11 cellular contexts compared by ENCODE assay signal in the genomic region with DNA sequence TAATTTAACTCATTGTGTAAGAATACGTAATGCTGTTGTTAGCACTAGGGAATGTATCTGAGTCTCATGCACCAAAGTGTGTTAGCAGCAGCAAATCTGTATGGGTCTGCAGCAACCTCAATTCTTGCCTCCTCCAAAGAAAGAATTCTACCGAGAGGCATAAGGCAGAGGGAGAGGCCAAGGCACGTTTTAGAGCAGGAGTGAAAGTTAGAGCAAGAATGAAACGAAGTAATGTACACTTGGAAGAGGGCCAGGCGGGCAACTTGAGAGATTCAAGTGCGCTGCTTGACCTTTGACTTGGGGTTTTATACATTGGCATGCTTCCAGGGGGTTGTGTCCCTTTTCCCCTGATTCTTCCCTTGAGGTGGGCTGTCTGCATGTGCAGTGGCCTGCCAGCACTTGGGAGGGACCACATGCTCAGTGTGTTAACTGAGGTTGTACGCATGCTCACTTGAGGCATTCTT. TPM values are rescaled to one million over a fixed set of nuclear protein-coding genes. Genes with fewer than 3 reads are reported as not detected.
DNase-seq lines count a peak whose midpoint lies in the region; ATAC-seq and TF ChIP-seq lines count a peak whose summit lies in the region.
"Had no signal": no experiment of that assay in that cellular context is flagged by ENCODE, and none has a peak within 500 bp of the region (broad histone marks: within the 10 kb centered on the region; RNA-seq: fewer than 3 reads in every experiment).

No MANE protein-coding gene starts in this region.

- H3K27me3 Mint-ChIP-seq in activated T-cell treated with anti-CD3 and anti-CD28 coated beads, Interleukin-2, amount 50 U/mL, for 4 hours (ENCODE audit: low read depth), result peaks cover 27% of the 10 kb centered on the region

- peak overlapping the region; percentile 72 for H3K27ac ChIP-seq in 22Rv1
- H3K27ac ChIP-seq in PC-9, result no peak overlapping the region
- H3K27ac ChIP-seq in ovary, result peak overlapping the region in 1 of 2 donors; percentile 99
- H3K27ac ChIP-seq: epithelial cell of prostate had no signal

- H3K27me3 ChIP-seq in PC-9 (ENCODE audit: insufficient read depth, low read depth) (no peaks in the 10 kb centered on the region), ovary (no peaks in the 10 kb centered on the region)

- TF ChIP-seq POLR2A in ovary (IDR thresholded peaks at IDR 0.05), result no peak

- H3K9me3 ChIP-seq in PC-9 (ENCODE audit: insufficient read depth, low read depth) (no peaks in the 10 kb centered on the region), ovary (no peaks in the 10 kb centered on the region)

- no peak overlapping the region for H2AFZ ChIP-seq in PC-9

- peak overlapping the region; percentile 18; the same call in 1 of the 2 replicates for H3K4me3 ChIP-seq in PC-9
- H3K4me3 ChIP-seq in ovary, result peak overlapping the region; percentile 57

- ATAC-seq in GM21528 (IDR thresholded peaks at IDR 0.05; ENCODE audit: low FRiP score, unreplicated experiment), result no peak
- ATAC-seq in activated T-cell treated with anti-CD3 and anti-CD28 coated beads, Interleukin-2, amount 50 U/mL, for 4 hours, result no peak
- ATAC-seq in GM21360 (IDR thresholded peaks at IDR 0.05; ENCODE audit: unreplicated experiment), result no peak

- CTCF ChIA-PET in PC-9 (lab: Charles Lee), result interaction anchor here (0.7 to 0.8 kb wide), 2 partner anchors 75 to 112 kb away, joined by 4 read pairs; no protein-coding TSS in a partner anchor

- H3K4me2 ChIP-seq in PC-9, result peak overlapping the region; percentile 81

- H4K20me1 ChIP-seq in PC-9 (ENCODE audit: insufficient read depth), result peaks cover 9% of the 10 kb centered on the region

- no peak overlapping the region for H3K4me3 Mint-ChIP-seq in activated T-cell treated with anti-CD3 and anti-CD28 coated beads, Interleukin-2, amount 50 U/mL, for 4 hours
- H3K4me3 Mint-ChIP-seq: activated naive CD8-positive, alpha-beta T cell had no signal

- 54 to 62% (median 61%) methylated on average over 7 of the region's 7 CpGs for WGBS in ovary, 3 donors

- H3K36me3 ChIP-seq in PC-9 (ENCODE audit: low read depth), result no peaks in the 10 kb centered on the region
- no peaks in the 10 kb centered on the region for H3K36me3 ChIP-seq in ovary

- no peaks in the 10 kb centered on the region for H3K9me3 Mint-ChIP-seq in activated T-cell treated with anti-CD3 and anti-CD28 coated beads, Interleukin-2, amount 50 U/mL, for 4 hours

- peaks cover 27% of the 10 kb centered on the region for H3F3A ChIP-seq in PC-9 (ENCODE audit: insufficient read depth, low read depth)

- H3K4me1 ChIP-seq in PC-9 (replicated peaks; ENCODE audit: insufficient read depth) (peaks cover 43% of the 10 kb centered on the region), ovary (ENCODE audit: insufficient read depth) (peaks cover 6% of the 10 kb centered on the region)

- H3K79me2 ChIP-seq in PC-9 (ENCODE audit: low read depth), result peaks cover 40% of the 10 kb centered on the region

- intact Hi-C loops in PC-9 (cut with micrococcal nuclease; ENCODE audit: unreplicated experiment) (loop anchor here (5.0 kb wide), 5 partner anchors 43 to 402 kb away; a partner anchor contains a TSS), ovary (cut with DNase I) (loop anchor here (5.0 to 10.0 kb wide), 5 partner anchors 77 to 115 kb away; no protein-coding TSS in a partner anchor)

- H3K9me2 ChIP-seq in PC-9 (ENCODE audit: insufficient read depth), result no peaks in the 10 kb centered on the region

- DNase-seq in PC-9 (no peak), glomerular visceral epithelial cell (ENCODE audit: extremely low spot score) (peak; percentile 49), ovary (peak in 4 of 5 donors; percentile 16 to 46 (median 41))
- DNase-seq in stimulated activated naive CD4-positive, alpha-beta T cell (lab: John Stamatoyannopoulos, UW), result no peak
- no peak for DNase-seq in activated T-cell treated with anti-CD3 and anti-CD28 coated beads, Interleukin-2, amount 50 U/mL, for 4 hours
- DNase-seq: mammary epithelial cell had no signal

- BruUV-seq in PC-9 (replicated peaks; lab: Mats Ljungman, UMichigan), result no TSS peak

- POLR2A ChIA-PET in PC-9 (lab: Charles Lee; ENCODE audit: unreplicated experiment), result no interaction called here

- peaks cover 16% of the 10 kb centered on the region for H3K4me1 Mint-ChIP-seq in activated T-cell treated with anti-CD3 and anti-CD28 coated beads, Interleukin-2, amount 50 U/mL, for 4 hours (ENCODE audit: low read depth)

- TF ChIP-seq EP300 in ovary (IDR thresholded peaks at IDR 0.05), result no peak

- TF ChIP-seq CTCF in 22Rv1 (IDR thresholded peaks at IDR 0.05) (no peak), PC-9 (conservative IDR thresholded peaks at IDR 0.05) (no peak), ovary (IDR thresholded peaks at IDR 0.05) (no peak)

- H3K36me3 Mint-ChIP-seq in activated T-cell treated with anti-CD3 and anti-CD28 coated beads, Interleukin-2, amount 50 U/mL, for 4 hours (ENCODE audit: insufficient read depth), result no peaks in the 10 kb centered on the region
- H3K36me3 Mint-ChIP-seq: activated naive CD8-positive, alpha-beta T cell had no signal

RNA-seq across cellular contexts. Expression of a gene that starts 2.5 kb away (rescaled TPM):
- total RNA-seq in PC-9 (2021) (125 and 135 TPM in 2 replicates), ovary (100 to 1,000 TPM; 168 to 332 (median 272) TPM)
- polyA plus RNA-seq in ovary, result 100 to 1,000 TPM; 145 to 374 TPM
- 1 to 10 TPM; 1.2 to 3.1 (median 1.9) TPM for total RNA-seq in activated T-cell treated with anti-CD3 and anti-CD28 coated beads, Interleukin-2, amount 50 U/mL, for 4 hours

Comparison
In these comparisons a context has a peak if more than half of its experiments do, and no peak if none do; other contexts are left out.
1. DNase-seq: peak in glomerular visceral epithelial cell (single experiment) and ovary (4 of 5); none in PC-9 (0 of 2), stimulated activated naive CD4-positive, alpha-beta T cell (0 of 6) and activated T-cell treated with anti-CD3 and anti-CD28 coated beads, Interleukin-2, amount 50 U/mL, for 4 hours (single experiment).
2. RNA of a gene that starts 2.5 kb away (total RNA-seq): 168 to 332 TPM in ovary and 125 to 135 TPM in PC-9; 1.2 to 3.1 TPM in activated T-cell treated with anti-CD3 and anti-CD28 coated beads, Interleukin-2, amount 50 U/mL, for 4 hours; every median in the first group is over 10 times any median in the second.